8 cellular contexts compared by ENCODE assay signal in genomic region chr1:154937051-154937987, GRCh38. TPM values are rescaled to one million over a fixed set of nuclear protein-coding genes. Genes with fewer than 3 reads are reported as not detected.
DNase-seq lines count a peak whose midpoint lies in the region; ATAC-seq lines count a peak whose summit lies in the region.

No MANE protein-coding gene starts in this region.

- peak; percentile 58 for ATAC-seq in GM19452 (IDR thresholded peaks at IDR 0.05; ENCODE audit: unreplicated experiment)

- peak overlapping the region; percentile 83 for H3K4me2 ChIP-seq in mesenchymal stem cell (ENCODE audit: low read length, poor library complexity, severe bottlenecking)

- H3K9me3 ChIP-seq in CD8-positive, alpha-beta memory T cell (ENCODE audit: low read length) = no peaks in the 10 kb centered on the region
- no peaks in the 10 kb centered on the region for H3K9me3 ChIP-seq in effector memory CD4-positive, alpha-beta T cell (ENCODE audit: control insufficient read depth, low read length)
- no peaks in the 10 kb centered on the region for H3K9me3 ChIP-seq in mesenchymal stem cell (ENCODE audit: control insufficient read depth, low read length)

- no peaks in the 10 kb centered on the region for H3K27me3 ChIP-seq in CD8-positive, alpha-beta memory T cell (ENCODE audit: insufficient read depth, low read length, poor library complexity, severe bottlenecking)
- no peaks in the 10 kb centered on the region for H3K27me3 ChIP-seq in effector memory CD4-positive, alpha-beta T cell (replicated peaks; ENCODE audit: control insufficient read depth, insufficient read depth, low read length, poor library complexity, severe bottlenecking)
- no peaks in the 10 kb centered on the region for H3K27me3 ChIP-seq in mesenchymal stem cell (ENCODE audit: control insufficient read depth in 1 of 2, insufficient read depth in 1 of 2, low read length in 2 of 2)

- peaks cover 18% of the 10 kb centered on the region for H3K79me1 ChIP-seq in mesenchymal stem cell (replicated peaks; ENCODE audit: low read length, poor library complexity, severe bottlenecking)

- POLR2A ChIA-PET in CD8-positive, alpha-beta memory T cell (lab: Charles Lee) = interaction anchor here (0.8 to 2.8 kb wide), 10 partner anchors 8 to 378 kb away, joined by 3 to 45 read pairs (median 4); partner anchors contain the start of genes PBXIP1 and PYGO2
- POLR2A ChIA-PET in activated CD4-positive, alpha-beta memory T cell treated with anti-CD3 and anti-CD28 coated beads for 36 hours (lab: Charles Lee) = interaction anchor here (0.7 to 3.1 kb wide), 13 partner anchors 15 to 331 kb away, joined by 3 to 20 read pairs (median 5); partner anchors contain the start of genes CKS1B, EFNA4, FLAD1 and PBXIP1

- H3K4ac ChIP-seq in mesenchymal stem cell (ENCODE audit: low read depth in 1 of 2, low read length in 2 of 2) = peak overlapping the region in 1 of 2 experiments; percentile 17

- H3K27ac ChIP-seq in CD8-positive, alpha-beta memory T cell (ENCODE audit: low read depth, low read length) = peak overlapping the region; percentile 97
- H3K27ac ChIP-seq in effector memory CD4-positive, alpha-beta T cell (ENCODE audit: insufficient read depth, low read length, poor library complexity, severe bottlenecking) = peak overlapping the region; percentile 99
- H3K27ac ChIP-seq in mesenchymal stem cell (ENCODE audit: low read length, poor library complexity, severe bottlenecking) = peak overlapping the region; percentile 99

- no peak overlapping the region for H2BK15ac ChIP-seq in mesenchymal stem cell (ENCODE audit: low read depth, poor library complexity, severe bottlenecking)

- peak overlapping the region; percentile 87 for H4K91ac ChIP-seq in mesenchymal stem cell (ENCODE audit: low read length)

- peaks cover 0 to 15% (median 0%) of the 10 kb centered on the region in 3 donors for H3K36me3 Mint-ChIP-seq in CD8-positive, alpha-beta memory T cell
- peaks cover 5% of the 10 kb centered on the region for H3K36me3 Mint-ChIP-seq in activated CD4-positive, alpha-beta memory T cell treated with anti-CD3 and anti-CD28 coated beads for 36 hours

- no peaks in the 10 kb centered on the region for H3K36me3 ChIP-seq in CD8-positive, alpha-beta memory T cell (ENCODE audit: insufficient read depth, low read length)
- no peaks in the 10 kb centered on the region for H3K36me3 ChIP-seq in effector memory CD4-positive, alpha-beta T cell (ENCODE audit: control insufficient read depth, insufficient read depth, low read length)
- H3K36me3 ChIP-seq in mesenchymal stem cell (ENCODE audit: control insufficient read depth in 1 of 2, insufficient read depth in 2 of 2, low read depth in 1 of 2, low read length in 2 of 2) = peaks cover under 1 to 3% of the 10 kb centered on the region in 2 experiments

- peak overlapping the region; percentile 93 for H2BK120ac ChIP-seq in mesenchymal stem cell (ENCODE audit: low read depth, low read length)

- CTCF ChIA-PET in CD8-positive, alpha-beta memory T cell (lab: Charles Lee) = interaction anchor here (0.7 to 3.4 kb wide), 21 partner anchors 8 to 378 kb away, joined by 3 to 30 read pairs (median 4); partner anchors contain the start of genes ADAM15, FLAD1, PBXIP1 and PYGO2
- CTCF ChIA-PET in activated CD4-positive, alpha-beta memory T cell treated with anti-CD3 and anti-CD28 coated beads for 36 hours (lab: Charles Lee) = interaction anchor here (0.7 to 3.5 kb wide), 34 partner anchors 8 to 377 kb away, joined by 3 to 17 read pairs (median 4); partner anchors contain the start of genes ADAM15, EFNA4, FLAD1 and PBXIP1

- peak overlapping the region; percentile 60 for H2AFZ ChIP-seq in mesenchymal stem cell (ENCODE audit: low read depth, low read length)

- no peaks in the 10 kb centered on the region for H3K9me3 Mint-ChIP-seq in CD8-positive, alpha-beta memory T cell
- no peaks in the 10 kb centered on the region for H3K9me3 Mint-ChIP-seq in activated CD4-positive, alpha-beta memory T cell treated with anti-CD3 and anti-CD28 coated beads for 36 hours

- peak overlapping the region; percentile 100 for H3K9ac ChIP-seq in mesenchymal stem cell (ENCODE audit: low read length)

- peak overlapping the region; percentile 97 for H2BK5ac ChIP-seq in mesenchymal stem cell (ENCODE audit: low read depth, low read length, poor library complexity, severe bottlenecking)

- peaks cover 51 to 73% (median 64%) of the 10 kb centered on the region in 3 donors for H3K4me1 Mint-ChIP-seq in CD8-positive, alpha-beta memory T cell
- peaks cover 62% of the 10 kb centered on the region for H3K4me1 Mint-ChIP-seq in activated CD4-positive, alpha-beta memory T cell treated with anti-CD3 and anti-CD28 coated beads for 36 hours (ENCODE audit: low read depth)

- intact Hi-C loops in activated CD4-positive, alpha-beta memory T cell treated with anti-CD3 and anti-CD28 coated beads for 36 hours (cut with micrococcal nuclease) = loop anchor here (1.0 to 5.0 kb wide), 8 partner anchors 18 to 378 kb away; partner anchors contain the start of genes ADAR, CKS1B, EFNA4 and ZBTB7B

- peak overlapping the region; percentile 94 to 100 (median 98) for H3K4me3 Mint-ChIP-seq in CD8-positive, alpha-beta memory T cell
- H3K4me3 Mint-ChIP-seq in activated CD4-positive, alpha-beta memory T cell treated with anti-CD3 and anti-CD28 coated beads for 36 hours = peak overlapping the region; percentile 90

- DNase-seq in CD8-positive, alpha-beta memory T cell = peak; percentile 84 to 97 (median 95)
- DNase-seq in HK-2 (ENCODE audit: unreplicated experiment) (peak; percentile 57), NCI-H82 (lab: John Stamatoyannopoulos, UW) (peak; percentile 96), mesenchymal stem cell (peak; percentile 98)
- DNase-seq in activated CD4-positive, alpha-beta memory T cell treated with anti-CD3 and anti-CD28 coated beads for 36 hours = peak; percentile 93
- peak; percentile 82 to 90 (median 87) for DNase-seq in effector memory CD4-positive, alpha-beta T cell
- DNase-seq in stimulated activated CD8-positive, alpha-beta memory T cell treated with anti-CD3 and anti-CD28 coated beads, Interleukin-12 subunit alpha, Interleukin-12 subunit beta, amount 100 ng/mL, for 24 hours (ENCODE audit: extremely low read depth) = peak; percentile 78

- H3K4me1 ChIP-seq in CD8-positive, alpha-beta memory T cell (ENCODE audit: insufficient read depth, low read length) = peaks cover 51% of the 10 kb centered on the region
- peaks cover 43% of the 10 kb centered on the region for H3K4me1 ChIP-seq in effector memory CD4-positive, alpha-beta T cell (ENCODE audit: control insufficient read depth, insufficient read depth, low read length, poor library complexity, severe bottlenecking)
- H3K4me1 ChIP-seq in mesenchymal stem cell (ENCODE audit: control insufficient read depth, insufficient read depth, low read depth, low read length) = peaks cover 19% of the 10 kb centered on the region

- peak overlapping the region; percentile 83 to 84 for H2BK12ac ChIP-seq in mesenchymal stem cell (ENCODE audit: low read length in 2 of 2)

- H3K23ac ChIP-seq in mesenchymal stem cell (ENCODE audit: low read length in 2 of 2) = no peak overlapping the region

- WGBS in mesenchymal stem cell = under 1% methylated on average over 37 of the region's 38 CpGs

- no peak overlapping the region for H2AK5ac ChIP-seq in mesenchymal stem cell (ENCODE audit: low read length, severe bottlenecking)

- peak overlapping the region; percentile 99 to 100 (median 99) for H3K27ac Mint-ChIP-seq in CD8-positive, alpha-beta memory T cell
- peak overlapping the region; percentile 96 for H3K27ac Mint-ChIP-seq in activated CD4-positive, alpha-beta memory T cell treated with anti-CD3 and anti-CD28 coated beads for 36 hours

- H3K4me3 ChIP-seq in CD8-positive, alpha-beta memory T cell (ENCODE audit: low read length) = peak overlapping the region; percentile 77
- peak overlapping the region; percentile 68 for H3K4me3 ChIP-seq in effector memory CD4-positive, alpha-beta T cell (ENCODE audit: insufficient read depth, low read depth, low read length, poor library complexity, severe bottlenecking)
- peak overlapping the region; percentile 46 to 100 for H3K4me3 ChIP-seq in mesenchymal stem cell (ENCODE audit: insufficient read depth in 1 of 2, low read depth in 1 of 2, low read length in 2 of 2)

- no peaks in the 10 kb centered on the region for H3K27me3 Mint-ChIP-seq in CD8-positive, alpha-beta memory T cell
- no peaks in the 10 kb centered on the region for H3K27me3 Mint-ChIP-seq in activated CD4-positive, alpha-beta memory T cell treated with anti-CD3 and anti-CD28 coated beads for 36 hours

- H4K8ac ChIP-seq in mesenchymal stem cell (ENCODE audit: low read length) = peak overlapping the region; percentile 85

- H3K18ac ChIP-seq in mesenchymal stem cell (ENCODE audit: low read depth in 1 of 2, low read length in 2 of 2) = peak overlapping the region; percentile 84 to 99

- H3K14ac ChIP-seq in mesenchymal stem cell (ENCODE audit: low read length in 2 of 2) = peak overlapping the region in 1 of 2 experiments; percentile 22

RNA-seq across cellular contexts. Expression of gene PMVK, which starts 0.8 kb away (rescaled TPM):
- 10 to 100 TPM; 44.7 to 45.2 TPM for total RNA-seq in CD8-positive, alpha-beta memory T cell
- 55.5 TPM for polyA plus RNA-seq in CD8-positive, alpha-beta memory T cell
- 10 to 100 TPM; 51.2 to 54.0 TPM for total RNA-seq in activated CD4-positive, alpha-beta memory T cell treated with anti-CD3 and anti-CD28 coated beads for 36 hours
- 21.3 TPM for polyA plus RNA-seq in mesenchymal stem cell (2013, experiment 1 of 2)
- 21.1 TPM for polyA plus RNA-seq in mesenchymal stem cell (2013, experiment 2 of 2)

RNA-seq across cellular contexts. Expression of gene PBXIP1, which starts 18.6 kb away (rescaled TPM):
- total RNA-seq in CD8-positive, alpha-beta memory T cell = 10 to 100 TPM; 35.9 to 36.1 TPM
- 295 TPM for polyA plus RNA-seq in CD8-positive, alpha-beta memory T cell
- 10 to 100 TPM; 55.9 to 57.3 TPM for total RNA-seq in activated CD4-positive, alpha-beta memory T cell treated with anti-CD3 and anti-CD28 coated beads for 36 hours
- 69.2 TPM for polyA plus RNA-seq in mesenchymal stem cell (2013, experiment 1 of 2)
- polyA plus RNA-seq in mesenchymal stem cell (2013, experiment 2 of 2) = 66.7 TPM

RNA-seq across cellular contexts. Expression of gene PYGO2, which starts 24.3 kb away (rescaled TPM):
- total RNA-seq in CD8-positive, alpha-beta memory T cell = 10 to 100 TPM; 34.2 to 35.3 TPM
- polyA plus RNA-seq in CD8-positive, alpha-beta memory T cell = 42.6 TPM
- 10 to 100 TPM; 31.5 to 32.4 TPM for total RNA-seq in activated CD4-positive, alpha-beta memory T cell treated with anti-CD3 and anti-CD28 coated beads for 36 hours
- 16.1 TPM for polyA plus RNA-seq in mesenchymal stem cell (2013, experiment 1 of 2)
- 15.3 TPM for polyA plus RNA-seq in mesenchymal stem cell (2013, experiment 2 of 2)

RNA-seq across cellular contexts. Expression of gene SHC1, which starts 33.2 kb away (rescaled TPM):
- 10 to 100 TPM; 37.4 to 40.8 TPM for total RNA-seq in CD8-positive, alpha-beta memory T cell
- 32.7 TPM for polyA plus RNA-seq in CD8-positive, alpha-beta memory T cell
- 10 to 100 TPM; 43.4 to 46.5 TPM for total RNA-seq in activated CD4-positive, alpha-beta memory T cell treated with anti-CD3 and anti-CD28 coated beads for 36 hours
- polyA plus RNA-seq in mesenchymal stem cell (2013, experiment 1 of 2) = 352 TPM
- 344 TPM for polyA plus RNA-seq in mesenchymal stem cell (2013, experiment 2 of 2)

RNA-seq across cellular contexts. Expression of gene CKS1B, which starts 37.2 kb away (rescaled TPM):
- 100 to 1,000 TPM; 125 to 126 TPM for total RNA-seq in CD8-positive, alpha-beta memory T cell
- 46.8 TPM for polyA plus RNA-seq in CD8-positive, alpha-beta memory T cell
- total RNA-seq in activated CD4-positive, alpha-beta memory T cell treated with anti-CD3 and anti-CD28 coated beads for 36 hours = 100 to 1,000 TPM; 197 to 205 TPM
- polyA plus RNA-seq in mesenchymal stem cell (2013, experiment 1 of 2) = 48.2 TPM
- polyA plus RNA-seq in mesenchymal stem cell (2013, experiment 2 of 2) = 48.8 TPM

Comparison
In these comparisons a context has a peak if more than half of its experiments do, and no peak if none do; other contexts are left out.
1. Peak in every context shown above with its lines: DNase-seq, ATAC-seq, H3K4me3 ChIP-seq and H3K27ac ChIP-seq.